Comparison of ENCODE assay signal across 13 cellular contexts in genomic region chr17:76544123-76544915, GRCh38. TPM values are rescaled to one million over a fixed set of nuclear protein-coding genes. Genes with fewer than 3 reads are reported as not detected.
DNase-seq lines count a peak whose midpoint lies in the region; ATAC-seq, FAIRE-seq and TF ChIP-seq lines count a peak whose summit lies in the region.
"Had no signal": no experiment of that assay in that cellular context is flagged by ENCODE, and none has a peak within 500 bp of the region (broad histone marks: within the 10 kb centered on the region; RNA-seq: fewer than 3 reads in every experiment).

No MANE protein-coding gene starts in this region.

- H2BK5ac ChIP-seq in H9 (ENCODE audit: insufficient read length, low read length), result no peak overlapping the region
- no peak overlapping the region for H2BK5ac ChIP-seq in trophoblast cell (ENCODE audit: low read depth, low read length, poor library complexity)

- H3K4me3 ChIP-seq in WERI-Rb-1 (ENCODE audit: low read depth, low read length) (peak overlapping the region; percentile 7), left ventricle myocardium inferior (peak overlapping the region; percentile 47), trophoblast cell (ENCODE audit: low read depth, low read length) (no peak overlapping the region), OCI-LY7 (ENCODE audit: low read depth, low read length, poor library complexity, severe bottlenecking) (no peak overlapping the region)
- H3K4me3 ChIP-seq: pancreas, PC-9 had no signal

- WGBS in H9 (ENCODE audit: extremely low coverage, insufficient read length, low lambda C conversion rate), result no CpG with 5 or more reads among the region's 26 CpGs
- whole genome bisulfite sequencing in trophoblast cell (ENCODE audit: extremely low coverage, insufficient coverage, insufficient read length), result no CpG with 5 or more reads among the region's 26 CpGs

- POLR2A ChIA-PET in OCI-LY7 (lab: Charles Lee), result interaction anchor here (0.6 kb wide), 1 partner anchor 25 kb away, joined by 8 read pairs; no protein-coding TSS in a partner anchor

- H3K27ac ChIP-seq in H9 (ENCODE audit: insufficient read length, low read depth, low read length), result no peak overlapping the region
- peak overlapping the region; percentile 96 for H3K27ac ChIP-seq in WERI-Rb-1
- peak overlapping the region; percentile 94 for H3K27ac ChIP-seq in left ventricle myocardium inferior (replicated peaks)
- H3K27ac ChIP-seq in trophoblast cell (ENCODE audit: low read depth, low read length), result no peak overlapping the region
- no peak overlapping the region for H3K27ac ChIP-seq in OCI-LY7 (ENCODE audit: low read depth, low read length, poor library complexity, severe bottlenecking)
- H3K27ac ChIP-seq: PC-9 had no signal

- H2AK5ac ChIP-seq in H9 (ENCODE audit: insufficient read length, low read length) (no peak overlapping the region), trophoblast cell (ENCODE audit: low read length) (no peak overlapping the region)

- DNase-seq in H9, result peak; percentile 42
- DNase-seq in WERI-Rb-1, result no peak
- DNase-seq in left ventricle myocardium inferior, result peak; percentile 74
- no peak for DNase-seq in trophoblast cell
- no peak for DNase-seq in AG08396 (ENCODE audit: low spot score)
- no peak for DNase-seq in GM12891 (ENCODE audit: insufficient read length, low spot score)
- DNase-seq in OCI-LY7 (ENCODE audit: low spot score), result no peak
- DNase-seq: activated CD4-positive, alpha-beta T cell treated with anti-CD3 and anti-CD28 coated beads for 36 hours; activated naive CD8-positive, alpha-beta T cell treated with anti-CD3 and anti-CD28 coated beads, Interleukin-2, amount 10 ng/mL, durations not matched to agents 7 days and 5 days; COR-L47; PC-9 had no signal

- peaks cover 24% of the 10 kb centered on the region for H3K27me3 Mint-ChIP-seq in H9 (ENCODE audit: low read depth)

- no peak overlapping the region for H2BK120ac ChIP-seq in H9 (ENCODE audit: low read depth, low read length, poor library complexity, severe bottlenecking)
- H2BK120ac ChIP-seq in trophoblast cell (ENCODE audit: insufficient read depth, low read length, poor library complexity), result no peak overlapping the region

- H3K4me2 ChIP-seq in H9 (ENCODE audit: insufficient read depth, insufficient read length, low read length), result no peak overlapping the region
- H3K4me2 ChIP-seq in trophoblast cell (ENCODE audit: low read length), result peak overlapping the region; percentile 5
- H3K4me2 ChIP-seq in OCI-LY7 (ENCODE audit: low read length), result no peak overlapping the region
- H3K4me2 ChIP-seq: PC-9 had no signal

- H2AFZ ChIP-seq in H9 (ENCODE audit: low read length) (no peak overlapping the region), trophoblast cell (ENCODE audit: insufficient read depth, low read length, poor library complexity) (no peak overlapping the region), OCI-LY7 (ENCODE audit: low read length) (no peak overlapping the region)
- H2AFZ ChIP-seq: PC-9 had no signal

- no peak overlapping the region for H3K56ac ChIP-seq in H9 (ENCODE audit: insufficient read length, low read depth, low read length)

- H3K4me1 ChIP-seq in H9 (ENCODE audit: insufficient read depth, low read length) (peaks cover 2% of the 10 kb centered on the region; the same call in 1 of the 2 replicates), left ventricle myocardium inferior (peaks cover 83% of the 10 kb centered on the region), trophoblast cell (ENCODE audit: control insufficient read depth in 1 of 2, insufficient read depth in 2 of 2, low read length in 2 of 2) (peaks cover 24 to 28% of the 10 kb centered on the region in 2 experiments), OCI-LY7 (ENCODE audit: insufficient read depth, low read length, poor library complexity, severe bottlenecking) (peaks cover 26% of the 10 kb centered on the region)

- no peaks in the 10 kb centered on the region for H3K9me3 ChIP-seq in H9 (ENCODE audit: control insufficient read depth, low read depth, low read length)
- no peaks in the 10 kb centered on the region for H3K9me3 ChIP-seq in WERI-Rb-1 (ENCODE audit: severe bottlenecking)
- H3K9me3 ChIP-seq in left ventricle myocardium inferior (replicated peaks), result no peaks in the 10 kb centered on the region
- H3K9me3 ChIP-seq in trophoblast cell (ENCODE audit: insufficient read depth, low read depth, low read length), result no peaks in the 10 kb centered on the region
- H3K9me3 ChIP-seq in OCI-LY7 (ENCODE audit: low read length), result no peaks in the 10 kb centered on the region
- H3K9me3 ChIP-seq: pancreas had no signal

- H2BK15ac ChIP-seq in H9 (ENCODE audit: low read depth, low read length), result no peak overlapping the region

- no peak for TF ChIP-seq POLR2A in GM12891 (IDR thresholded peaks at IDR 0.05; ENCODE audit: low read depth, low read length)

- H3K79me2 ChIP-seq in H9 (ENCODE audit: insufficient read depth, low read length), result no peaks in the 10 kb centered on the region
- peaks cover 2% of the 10 kb centered on the region for H3K79me2 ChIP-seq in trophoblast cell (ENCODE audit: control insufficient read depth, insufficient read depth, low read length, poor library complexity)
- H3K79me2 ChIP-seq in OCI-LY7 (ENCODE audit: insufficient read depth, low read depth, low read length), result no peaks in the 10 kb centered on the region

- H3K9me3 Mint-ChIP-seq in H9, result no peaks in the 10 kb centered on the region
- H3K9me3 Mint-ChIP-seq: activated naive CD8-positive, alpha-beta T cell treated with anti-CD3 and anti-CD28 coated beads, Interleukin-2, amount 10 ng/mL, durations not matched to agents 7 days and 5 days had no signal

- H3K4me1 Mint-ChIP-seq in H9, result peaks cover 31 to 36% of the 10 kb centered on the region in 2 experiments
- H3K4me1 Mint-ChIP-seq: activated CD4-positive, alpha-beta T cell treated with anti-CD3 and anti-CD28 coated beads for 36 hours had no signal

- H3K23me2 ChIP-seq in H9 (ENCODE audit: insufficient read length, low read depth, low read length, poor library complexity, severe bottlenecking), result peaks cover 4% of the 10 kb centered on the region

- H3K4ac ChIP-seq in H9 (ENCODE audit: low read depth, low read length), result no peak overlapping the region
- H3K4ac ChIP-seq in trophoblast cell (ENCODE audit: low read depth, low read length), result no peak overlapping the region

- CTCF ChIA-PET in OCI-LY7 (lab: Charles Lee; ENCODE audit: unreplicated experiment), result interaction anchor here (1.6 kb wide), 1 partner anchor 16 kb away, joined by 5 read pairs; no protein-coding TSS in a partner anchor

- intact Hi-C loops in left ventricle myocardium inferior (cut with micrococcal nuclease) (no loop called here), OCI-LY7 (cut with micrococcal nuclease; ENCODE audit: unreplicated experiment) (no loop called here)

- no peak for ATAC-seq in HG03025 (IDR thresholded peaks at IDR 0.05; ENCODE audit: low FRiP score, unreplicated experiment)
- ATAC-seq: activated CD4-positive, alpha-beta T cell treated with anti-CD3 and anti-CD28 coated beads for 36 hours; pancreas had no signal

- BruUV-seq in OCI-LY7 (replicated peaks; lab: Mats Ljungman, UMichigan), result no TSS peak

- no peak overlapping the region for H4K5ac ChIP-seq in H9 (ENCODE audit: insufficient read length, low read depth, low read length)

- H2BK20ac ChIP-seq in H9 (ENCODE audit: low read depth, low read length, poor library complexity, severe bottlenecking), result no peak overlapping the region

- peak overlapping the region in 1 of 2 experiments; percentile 61; a peak in 2 of 5 replicates for H3K4me3 Mint-ChIP-seq in H9
- H3K4me3 Mint-ChIP-seq: activated CD4-positive, alpha-beta T cell treated with anti-CD3 and anti-CD28 coated beads for 36 hours; activated naive CD8-positive, alpha-beta T cell treated with anti-CD3 and anti-CD28 coated beads, Interleukin-2, amount 10 ng/mL, durations not matched to agents 7 days and 5 days had no signal

- H4K12ac ChIP-seq in trophoblast cell (ENCODE audit: low read depth, low read length), result no peak overlapping the region

- H3K18ac ChIP-seq in H9 (ENCODE audit: insufficient read length, low read depth, low read length), result no peak overlapping the region
- H3K18ac ChIP-seq in trophoblast cell (ENCODE audit: low read length), result no peak overlapping the region

- H3K9me2 ChIP-seq in OCI-LY7 (ENCODE audit: insufficient read depth, low read length), result no peaks in the 10 kb centered on the region

- no peaks in the 10 kb centered on the region for H3K36me3 Mint-ChIP-seq in H9 (ENCODE audit: insufficient read depth in 1 of 3, low read depth in 3 of 3)
- H3K36me3 Mint-ChIP-seq: activated naive CD8-positive, alpha-beta T cell treated with anti-CD3 and anti-CD28 coated beads, Interleukin-2, amount 10 ng/mL, durations not matched to agents 7 days and 5 days had no signal

- H3K14ac ChIP-seq in H9 (ENCODE audit: insufficient read depth, low read length) (no peak overlapping the region), trophoblast cell (ENCODE audit: low read length) (no peak overlapping the region)

- no peak for FAIRE-seq in GM12891 (lab: Jason Lieb, UNC)
- FAIRE-seq: pancreas had no signal

- no peak overlapping the region for H4K8ac ChIP-seq in H9 (replicated peaks; ENCODE audit: insufficient read length, low read depth, low read length)
- no peak overlapping the region for H4K8ac ChIP-seq in trophoblast cell (ENCODE audit: low read depth, low read length)

- TF ChIP-seq CTCF in H9 (conservative IDR thresholded peaks at IDR 0.05), result no peak
- no peak for TF ChIP-seq CTCF in WERI-Rb-1 (IDR thresholded peaks at IDR 0.05; ENCODE audit: low read depth, low read length)
- TF ChIP-seq CTCF in left ventricle myocardium inferior (IDR thresholded peaks at IDR 0.05; ENCODE audit: borderline replicate concordance), result no peak
- TF ChIP-seq CTCF in OCI-LY7 (conservative IDR thresholded peaks at IDR 0.05; ENCODE audit: low read length), result no peak

- no peak overlapping the region; a peak in 1 of 7 replicates for H3K27ac Mint-ChIP-seq in H9
- H3K27ac Mint-ChIP-seq: activated CD4-positive, alpha-beta T cell treated with anti-CD3 and anti-CD28 coated beads for 36 hours; activated naive CD8-positive, alpha-beta T cell treated with anti-CD3 and anti-CD28 coated beads, Interleukin-2, amount 10 ng/mL, durations not matched to agents 7 days and 5 days had no signal

- H2BK12ac ChIP-seq in H9 (ENCODE audit: insufficient read length, low read depth, low read length), result no peak overlapping the region
- no peak overlapping the region for H2BK12ac ChIP-seq in trophoblast cell (ENCODE audit: low read length)

- H4K20me1 ChIP-seq in H9 (ENCODE audit: control insufficient read depth, insufficient read depth, insufficient read length) (peaks cover 4% of the 10 kb centered on the region), OCI-LY7 (ENCODE audit: insufficient read depth, low read length) (no peaks in the 10 kb centered on the region)

- H3K79me1 ChIP-seq in H9 (ENCODE audit: insufficient read depth, low read depth, low read length, poor library complexity, severe bottlenecking), result no peaks in the 10 kb centered on the region
- peaks cover 2% of the 10 kb centered on the region for H3K79me1 ChIP-seq in trophoblast cell (ENCODE audit: low read length)

- H3K9ac ChIP-seq in H9 (ENCODE audit: extremely low read depth, insufficient read length, low read length), result no peak overlapping the region
- H3K9ac ChIP-seq in trophoblast cell (ENCODE audit: low read length), result no peak overlapping the region

- H3T11ph ChIP-seq in H9 (ENCODE audit: low read length), result no peak overlapping the region

- H3K23ac ChIP-seq in H9 (ENCODE audit: insufficient read length, low read depth, low read length), result no peak overlapping the region
- no peak overlapping the region for H3K23ac ChIP-seq in trophoblast cell (ENCODE audit: low read length)

- peaks cover 4% of the 10 kb centered on the region; the same call in 1 of the 2 replicates for H3K27me3 ChIP-seq in H9 (ENCODE audit: insufficient read depth, low read length)
- no peaks in the 10 kb centered on the region for H3K27me3 ChIP-seq in WERI-Rb-1 (ENCODE audit: insufficient read depth, low read depth, severe bottlenecking)
- no peaks in the 10 kb centered on the region for H3K27me3 ChIP-seq in left ventricle myocardium inferior (ENCODE audit: low read depth)
- H3K27me3 ChIP-seq in trophoblast cell (ENCODE audit: insufficient read depth, low read length), result peaks cover 3% of the 10 kb centered on the region
- H3K27me3 ChIP-seq: pancreas had no signal

- no peak overlapping the region for H4K91ac ChIP-seq in H9 (ENCODE audit: insufficient read length, low read depth, low read length)
- no peak overlapping the region for H4K91ac ChIP-seq in trophoblast cell (ENCODE audit: low read depth, low read length)

- peaks cover 2% of the 10 kb centered on the region for H3K36me3 ChIP-seq in WERI-Rb-1
- H3K36me3 ChIP-seq in left ventricle myocardium inferior, result no peaks in the 10 kb centered on the region
- no peaks in the 10 kb centered on the region for H3K36me3 ChIP-seq in trophoblast cell (ENCODE audit: control insufficient read depth in 1 of 2, insufficient read depth in 2 of 2, low read length in 2 of 2)
- no peaks in the 10 kb centered on the region for H3K36me3 ChIP-seq in OCI-LY7 (ENCODE audit: insufficient read depth, low read length)
- H3K36me3 ChIP-seq: pancreas had no signal

RNA-seq across cellular contexts. Expression of gene PRCD, which starts 4.5 kb away (rescaled TPM):
- total RNA-seq in H9 (2021), result 0.42 and 0.46 TPM in 2 replicates
- total RNA-seq in left ventricle myocardium inferior, result 3.9 TPM
- 0.23 and 0.50 TPM in 2 replicates for polyA plus RNA-seq in trophoblast cell (2013)
- 0.23 TPM for polyA plus RNA-seq in GM12891 (2012; ENCODE audit: low read depth, missing spikeins)
- total RNA-seq in OCI-LY7 (2014; rRNA removed; shearing (Covaris generic)), result 5.7 and 6.3 TPM in 2 replicates
- total RNA-seq in OCI-LY7 (2022), result 11.7 and 15.9 TPM in 2 replicates
- total RNA-seq: activated CD4-positive, alpha-beta T cell treated with anti-CD3 and anti-CD28 coated beads for 36 hours had no signal

RNA-seq across cellular contexts. Expression of gene CYGB, which starts 6.8 kb away (rescaled TPM):
- 2.4 and 2.8 TPM in 2 replicates for total RNA-seq in H9 (2021)
- total RNA-seq in left ventricle myocardium inferior, result 24.1 TPM
- 5.7 and 6.8 TPM in 2 replicates for polyA plus RNA-seq in trophoblast cell (2013)
- polyA plus RNA-seq in GM12891 (2012; ENCODE audit: low read depth, missing spikeins), result not detected
- 0.33 and 0.57 TPM in 2 replicates for total RNA-seq in OCI-LY7 (2014; rRNA removed; shearing (Covaris generic))
- 0.22 and 0.44 TPM in 2 replicates for total RNA-seq in OCI-LY7 (2022)
- total RNA-seq: activated CD4-positive, alpha-beta T cell treated with anti-CD3 and anti-CD28 coated beads for 36 hours had no signal

RNA-seq across cellular contexts. Expression of gene ST6GALNAC2, which starts 41.3 kb away (rescaled TPM):
- total RNA-seq in H9 (2021) (0.37 and 0.46 TPM in 2 replicates), left ventricle myocardium inferior (4.3 TPM), OCI-LY7 (2022) (not detected in 2 replicates)
- polyA plus RNA-seq in trophoblast cell (2013), result 19.9 and 21.5 TPM in 2 replicates
- 0.13 TPM for polyA plus RNA-seq in GM12891 (2012; ENCODE audit: low read depth, missing spikeins)
- total RNA-seq in OCI-LY7 (2014; rRNA removed; shearing (Covaris generic)), result not detected in 2 replicates

RNA-seq across cellular contexts. Expression of gene RHBDF2, which starts 43.1 kb away (rescaled TPM):
- total RNA-seq in H9 (2021) (17.1 and 19.7 TPM in 2 replicates), left ventricle myocardium inferior (13.8 TPM), OCI-LY7 (2022) (158 and 173 TPM in 2 replicates)
- polyA plus RNA-seq in trophoblast cell (2013), result 11.1 and 11.6 TPM in 2 replicates
- polyA plus RNA-seq in GM12891 (2012; ENCODE audit: low read depth, missing spikeins), result 11.8 TPM
- 122 and 144 TPM in 2 replicates for total RNA-seq in OCI-LY7 (2014; rRNA removed; shearing (Covaris generic))

Comparison
In these comparisons a context has a peak if more than half of its experiments do, and no peak if none do; other contexts are left out.
1. DNase-seq: peak in H9 (single experiment) and left ventricle myocardium inferior (single experiment); none in WERI-Rb-1 (single experiment), trophoblast cell (0 of 2), AG08396 (single experiment), GM12891 (single experiment) and OCI-LY7 (single experiment).
2. H3K27ac ChIP-seq: peak in WERI-Rb-1 (single experiment) and left ventricle myocardium inferior (single experiment); none in H9 (single experiment), trophoblast cell (single experiment) and OCI-LY7 (single experiment).
3. H3K4me3 ChIP-seq: peak in WERI-Rb-1 (single experiment) and left ventricle myocardium inferior (single experiment); none in trophoblast cell (single experiment) and OCI-LY7 (single experiment).